9 cellular contexts compared by ENCODE assay signal in genomic region chr15:80455668-80456442, GRCh38. TPM values are rescaled to one million over a fixed set of nuclear protein-coding genes. Genes with fewer than 3 reads are reported as not detected.
DNase-seq lines count a peak whose midpoint lies in the region; ATAC-seq and TF ChIP-seq lines count a peak whose summit lies in the region.
"Had no signal": no experiment of that assay in that cellular context is flagged by ENCODE, and none has a peak within 500 bp of the region (broad histone marks: within the 10 kb centered on the region; RNA-seq: fewer than 3 reads in every experiment).

No MANE protein-coding gene starts in this region.

- H2AFZ ChIP-seq in KMS-11 (ENCODE audit: low read depth): peak overlapping the region; percentile 36; the same call in 1 of the 2 replicates

- H3K4me3 ChIP-seq in KMS-11 (IDR thresholded peaks at IDR 0.05; ENCODE audit: insufficient read depth, low read depth, low read length) (no peak overlapping the region), ovary (no peak overlapping the region), upper lobe of right lung (no peak overlapping the region)
- H3K4me3 ChIP-seq: BLaER1 had no signal

- CTCF ChIA-PET in RWPE1 (lab: Yijun Ruan, JAX): interaction anchor here (0.5 to 2.0 kb wide), 23 partner anchors 8 to 1487 kb away, joined by 3 to 9 read pairs (median 3); no protein-coding TSS in a partner anchor

- H3K4me1 ChIP-seq in KMS-11 (ENCODE audit: low read depth, poor library complexity, severe bottlenecking): no peaks in the 10 kb centered on the region
- H3K4me1 ChIP-seq in foreskin keratinocyte: peaks cover 5% of the 10 kb centered on the region
- H3K4me1 ChIP-seq in ovary (ENCODE audit: insufficient read depth): peaks cover 10% of the 10 kb centered on the region
- H3K4me1 ChIP-seq in upper lobe of right lung: peaks cover 29% of the 10 kb centered on the region
- H3K4me1 ChIP-seq: BLaER1 had no signal

- no peaks in the 10 kb centered on the region for H3K9me3 ChIP-seq in ovary
- H3K9me3 ChIP-seq in upper lobe of right lung: no peaks in the 10 kb centered on the region
- H3K9me3 ChIP-seq: BLaER1 had no signal

- no peaks in the 10 kb centered on the region for H4K20me1 ChIP-seq in KMS-11 (ENCODE audit: insufficient read depth)
- H4K20me1 ChIP-seq: BLaER1 had no signal

- peak; percentile 89 for TF ChIP-seq CTCF in KMS-11 (conservative IDR thresholded peaks at IDR 0.05; ENCODE audit: low read depth, low read length)
- TF ChIP-seq CTCF in RWPE1 (conservative IDR thresholded peaks at IDR 0.05; ENCODE audit: low read depth): peak; percentile 99
- peak; percentile 98 for TF ChIP-seq CTCF in foreskin keratinocyte (conservative IDR thresholded peaks at IDR 0.05)
- TF ChIP-seq CTCF in ovary (IDR thresholded peaks at IDR 0.05): peak; percentile 76 to 92 (median 88)
- TF ChIP-seq CTCF in upper lobe of right lung (IDR thresholded peaks at IDR 0.05): peak; percentile 95

- H3K27ac ChIP-seq in KMS-11 (no peak overlapping the region), RWPE1 (no peak overlapping the region), foreskin keratinocyte (no peak overlapping the region), ovary (no peak overlapping the region), upper lobe of right lung (no peak overlapping the region)
- H3K27ac ChIP-seq: BLaER1 had no signal

- H3K9ac ChIP-seq in KMS-11: no peak overlapping the region
- H3K9ac ChIP-seq: BLaER1 had no signal

- TF ChIP-seq POLR2A in ovary (IDR thresholded peaks at IDR 0.05): no peak

- 0 out of 2 replicates have a peak overlapping the region, but pooled peaks have one; percentile 5 for H3K4me2 ChIP-seq in KMS-11
- H3K4me2 ChIP-seq: BLaER1 had no signal

- H3K79me2 ChIP-seq in KMS-11 (ENCODE audit: insufficient read depth, low read depth): no peaks in the 10 kb centered on the region

- 17 to 19% (median 19%) methylated on average over 17 of the region's 17 CpGs for WGBS in ovary, 3 donors

- POLR2A ChIA-PET in RWPE1 (lab: Yijun Ruan, JAX; ENCODE audit: low non-redundant PET): no interaction called here

- no peak for TF ChIP-seq EP300 in ovary (IDR thresholded peaks at IDR 0.05)

- H3K27me3 ChIP-seq in KMS-11 (ENCODE audit: insufficient read depth, low read depth) (no peaks in the 10 kb centered on the region), foreskin keratinocyte (peaks cover 6% of the 10 kb centered on the region), ovary (no peaks in the 10 kb centered on the region), upper lobe of right lung (no peaks in the 10 kb centered on the region)
- H3K27me3 ChIP-seq: BLaER1 had no signal

- H3K36me3 ChIP-seq in KMS-11 (ENCODE audit: insufficient read depth) (no peaks in the 10 kb centered on the region), ovary (no peaks in the 10 kb centered on the region), upper lobe of right lung (no peaks in the 10 kb centered on the region)
- H3K36me3 ChIP-seq: BLaER1 had no signal

- DNase-seq in DMS 273 (lab: John Stamatoyannopoulos, UW; ENCODE audit: unreplicated experiment) (peak; percentile 66), DMS 273 treated with DMSO at 0.1 percent for 48 hours (lab: John Stamatoyannopoulos, UW) (no peak), RWPE1 (ENCODE audit: low spot score) (peak; percentile 82), foreskin keratinocyte (peak; percentile 67 to 89), ovary (peak; percentile 57 to 65 (median 62)), upper lobe of right lung (no peak)
- peak; percentile 29 for DNase-seq in activated T-helper 9 cell treated with anti-CD3 and anti-CD28 coated beads, Interleukin-2, amount 50 U/mL, for 16 hours (ENCODE audit: low read depth)

- intact Hi-C loops in ovary (cut with DNase I): loop anchor here (5.0 to 10.0 kb wide), 6 partner anchors 109 to 529 kb away; partner anchors contain the start of genes CEMIP (in 1 of the 4) and MESD (in 1 of the 4)
- intact Hi-C loops in upper lobe of right lung (cut with DNase I): loop anchor here (5.0 to 10.0 kb wide), 2 partner anchors 321 to 519 kb away; partner anchors contain the start of gene CEMIP

- peak; percentile 80 for ATAC-seq in foreskin keratinocyte
- ATAC-seq in upper lobe of right lung: peak; percentile 91

RNA-seq across cellular contexts. Expression of gene ARNT2, which starts 51.7 kb away (rescaled TPM):
- total RNA-seq in foreskin keratinocyte (0.24 and 0.25 TPM in 2 replicates), ovary (10 to 100 TPM; 12.0 to 20.5 (median 18.4) TPM), upper lobe of right lung (12.9 TPM)
- polyA plus RNA-seq in foreskin keratinocyte (0.21 and 0.25 TPM in 2 replicates), ovary (10 to 100 TPM; 11.0 to 15.0 TPM)

Comparison
In these comparisons a context has a peak if more than half of its experiments do, and no peak if none do; other contexts are left out.
1. DNase-seq: peak in DMS 273 (single experiment), RWPE1 (single experiment), activated T-helper 9 cell treated with anti-CD3 and anti-CD28 coated beads, Interleukin-2, amount 50 U/mL, for 16 hours (single experiment), foreskin keratinocyte (2 of 2) and ovary (5 of 5); none in DMS 273 treated with DMSO at 0.1 percent for 48 hours (single experiment) and upper lobe of right lung (single experiment).
2. RNA of gene ARNT2, which starts 51.7 kb away (total RNA-seq): 12.0 to 20.5 TPM in ovary and 12.9 TPM in upper lobe of right lung (single experiment); 0.24 to 0.25 TPM in foreskin keratinocyte; every median in the first group is over 10 times any median in the second.
3. Peak in every context shown above with its lines, with median percentiles within 50 percentile points of each other: CTCF ChIP-seq.